ENCODE assay signal across 18 cellular contexts in genomic region chr2:27485496-27485895, GRCh38. TPM values are rescaled to one million over a fixed set of nuclear protein-coding genes. Genes with fewer than 3 reads are reported as not detected.
"Had no signal": no experiment of that assay in that cellular context is flagged by ENCODE, and none has a peak within 500 bp of the region (broad histone marks: within the 10 kb centered on the region; RNA-seq: fewer than 3 reads in every experiment).

No MANE protein-coding gene starts in this region.

- H3K4me3 Mint-ChIP-seq: activated CD4-positive, alpha-beta T cell treated with anti-CD3 and anti-CD28 coated beads, Interleukin-2, amount 10 ng/mL, durations not matched to agents 24 days and 14 days; activated CD8-positive, alpha-beta T cell treated with anti-CD3 and anti-CD28 coated beads for 36 hours; activated naive CD8-positive, alpha-beta T cell treated with anti-CD3 and anti-CD28 coated beads, Interleukin-2, amount 10 ng/mL, durations not matched to agents 7 days and 5 days; endodermal cell had no signal

- H3K27me3 ChIP-seq: tibial artery had no signal

- H3K36me3 Mint-ChIP-seq: activated naive CD8-positive, alpha-beta T cell treated with anti-CD3 and anti-CD28 coated beads, Interleukin-2, amount 10 ng/mL, durations not matched to agents 7 days and 5 days had no signal

- H3K27me3 Mint-ChIP-seq: activated CD4-positive, alpha-beta T cell treated with anti-CD3 and anti-CD28 coated beads, Interleukin-2, amount 10 ng/mL, durations not matched to agents 24 days and 14 days; activated CD8-positive, alpha-beta T cell treated with anti-CD3 and anti-CD28 coated beads for 36 hours; activated naive CD8-positive, alpha-beta T cell treated with anti-CD3 and anti-CD28 coated beads, Interleukin-2, amount 10 ng/mL, durations not matched to agents 7 days and 5 days; progenitor cell of endocrine pancreas had no signal

- DNase-seq: activated CD4-positive, alpha-beta T cell treated with anti-CD3 and anti-CD28 coated beads, Interleukin-2, amount 10 ng/mL, durations not matched to agents 24 days and 14 days; activated CD8-positive, alpha-beta T cell treated with anti-CD3 and anti-CD28 coated beads for 36 hours; activated naive CD4-positive, alpha-beta T cell treated with Interleukin-2 at 50 U/mL for 16 hours; activated naive CD8-positive, alpha-beta T cell treated with anti-CD3 and anti-CD28 coated beads, Interleukin-2, amount 10 ng/mL, durations not matched to agents 7 days and 5 days; activated T-cell treated with anti-CD3 and anti-CD28 coated beads, Interleukin-2, amount 50 U/mL, for 1 hour; endodermal cell; foreskin fibroblast; kidney; stimulated activated CD4-positive, alpha-beta T cell treated with anti-CD3 and anti-CD28 coated beads, Interleukin-12 subunit alpha, Interleukin-12 subunit beta, amount 100 ng/mL, for 4 hours; stimulated activated CD4-positive, alpha-beta T cell treated with anti-CD3 and anti-CD28 coated beads, Interleukin-1b, Interleukin-23, amount 100 ng/mL, for 48 hours; stimulated activated CD8-positive, alpha-beta memory T cell treated with anti-CD3 and anti-CD28 coated beads, Interleukin-4, amount 100 ng/mL, for 48 hours; stimulated activated naive CD4-positive, alpha-beta T cell; tibial artery had no signal

- H3K27ac ChIP-seq: epithelial cell of prostate, tibial artery had no signal

- H3K4me3 ChIP-seq: tibial artery had no signal

- ATAC-seq: activated CD8-positive, alpha-beta T cell treated with anti-CD3 and anti-CD28 coated beads for 36 hours had no signal

- H3K9me3 ChIP-seq: tibial artery had no signal

- H3K9me3 Mint-ChIP-seq: activated CD4-positive, alpha-beta T cell treated with anti-CD3 and anti-CD28 coated beads, Interleukin-2, amount 10 ng/mL, durations not matched to agents 24 days and 14 days; activated CD8-positive, alpha-beta T cell treated with anti-CD3 and anti-CD28 coated beads for 36 hours; activated naive CD8-positive, alpha-beta T cell treated with anti-CD3 and anti-CD28 coated beads, Interleukin-2, amount 10 ng/mL, durations not matched to agents 7 days and 5 days; activated T-helper 2 cell treated with anti-CD3 and anti-CD28 coated beads, Interferon-gamma antibody, Interleukin-2, Interleukin-4, amounts not matched to agents 10 μg/mL and 5 μg/mL and 100 μg/mL, durations not matched to agents 14 hours and 24 hours and 36 hours; endodermal cell had no signal

- H3K27ac Mint-ChIP-seq: activated CD4-positive, alpha-beta T cell treated with anti-CD3 and anti-CD28 coated beads, Interleukin-2, amount 10 ng/mL, durations not matched to agents 24 days and 14 days; activated CD8-positive, alpha-beta T cell treated with anti-CD3 and anti-CD28 coated beads for 36 hours; activated naive CD8-positive, alpha-beta T cell treated with anti-CD3 and anti-CD28 coated beads, Interleukin-2, amount 10 ng/mL, durations not matched to agents 7 days and 5 days; activated T-helper 2 cell treated with anti-CD3 and anti-CD28 coated beads, Interferon-gamma antibody, Interleukin-2, Interleukin-4, amounts not matched to agents 10 μg/mL and 5 μg/mL and 100 μg/mL, durations not matched to agents 14 hours and 24 hours and 36 hours; endodermal cell; progenitor cell of endocrine pancreas had no signal

RNA-seq across cellular contexts. Expression of gene FNDC4, which starts 9.5 kb away (rescaled TPM):
- total RNA-seq: activated CD4-positive, alpha-beta T cell treated with anti-CD3 and anti-CD28 coated beads, Interleukin-2, amount 10 ng/mL, durations not matched to agents 24 days and 14 days; activated CD8-positive, alpha-beta T cell treated with anti-CD3 and anti-CD28 coated beads for 36 hours; activated naive CD8-positive, alpha-beta T cell treated with anti-CD3 and anti-CD28 coated beads, Interleukin-2, amount 10 ng/mL, durations not matched to agents 7 days and 5 days had no signal

RNA-seq across cellular contexts. Expression of gene GCKR, which starts 11.1 kb away (rescaled TPM):
- total RNA-seq: activated CD4-positive, alpha-beta T cell treated with anti-CD3 and anti-CD28 coated beads, Interleukin-2, amount 10 ng/mL, durations not matched to agents 24 days and 14 days; activated CD8-positive, alpha-beta T cell treated with anti-CD3 and anti-CD28 coated beads for 36 hours; activated naive CD8-positive, alpha-beta T cell treated with anti-CD3 and anti-CD28 coated beads, Interleukin-2, amount 10 ng/mL, durations not matched to agents 7 days and 5 days; activated T-helper 2 cell treated with anti-CD3 and anti-CD28 coated beads, Interferon-gamma antibody, Interleukin-2, Interleukin-4, amounts not matched to agents 10 μg/mL and 5 μg/mL and 100 μg/mL, durations not matched to agents 14 hours and 24 hours and 36 hours; cardiac septum; lower leg skin had no signal

RNA-seq across cellular contexts. Expression of gene KRTCAP3, which starts 43.3 kb away (rescaled TPM):
- total RNA-seq: cardiac septum had no signal
